Comparison of ENCODE assay signal across 1 cellular context in genomic region chr17:38868968-38869646, GRCh38.
TF ChIP-seq lines count a peak whose summit lies in the region.

No MANE protein-coding gene starts in this region.

TF ChIP-seq in HepG2, 621 proteins besides CTCF, POLR2A, EP300 and RAD21 (continues in another document):
- TF ChIP-seq HIVEP1 (CRISPR knock-in tag; IDR thresholded peaks at IDR 0.05) (peak; percentile 67), ZFP36L1 (CRISPR knock-in tag; IDR thresholded peaks at IDR 0.05) (0 out of 2 replicates have a peak, but pooled peaks have one; percentile 20), ZNF446 (CRISPR knock-in tag; IDR thresholded peaks at IDR 0.05) (peak; percentile 46; the same call in 1 of the 2 replicates), ZNF441 (CRISPR knock-in tag; IDR thresholded peaks at IDR 0.05; ENCODE audit: borderline replicate concordance) (peak; percentile 37; the same call in 1 of the 2 replicates), ZNF556 (CRISPR knock-in tag; IDR thresholded peaks at IDR 0.05; ENCODE audit: borderline replicate concordance) (0 out of 2 replicates have a peak, but pooled peaks have one; percentile 2), ZNF3 (CRISPR knock-in tag; IDR thresholded peaks at IDR 0.05) (0 out of 2 replicates have a peak, but pooled peaks have one; percentile 42), RXRB (CRISPR knock-in tag; IDR thresholded peaks at IDR 0.05; ENCODE audit: borderline replicate concordance) (peak; percentile 70; the same call in 1 of the 2 replicates), SNAPC2 (CRISPR knock-in tag; IDR thresholded peaks at IDR 0.05) (peak; percentile 23; the same call in 1 of the 2 replicates), RERE (CRISPR knock-in tag; IDR thresholded peaks at IDR 0.05; ENCODE audit: low read depth) (no peak), ZNF362 (CRISPR knock-in tag; IDR thresholded peaks at IDR 0.05; ENCODE audit: borderline replicate concordance) (peak; percentile 16; the same call in 1 of the 2 replicates), HMG20A (CRISPR knock-in tag; IDR thresholded peaks at IDR 0.05; ENCODE audit: borderline replicate concordance) (peak; percentile 22; the same call in 1 of the 2 replicates), ZNF136 (CRISPR knock-in tag; IDR thresholded peaks at IDR 0.05; ENCODE audit: low read depth) (peak; percentile 82; the same call in 1 of the 2 replicates), ZNF839 (CRISPR knock-in tag; IDR thresholded peaks at IDR 0.05; ENCODE audit: borderline replicate concordance) (no peak), NCOR1 (IDR thresholded peaks at IDR 0.05; ENCODE audit: borderline replicate concordance, low read length) (peak; percentile 85), ZFP37 (CRISPR knock-in tag; IDR thresholded peaks at IDR 0.05; ENCODE audit: borderline replicate concordance) (peak; percentile 60; the same call in 1 of the 2 replicates), SNAI1 (CRISPR knock-in tag; IDR thresholded peaks at IDR 0.05; ENCODE audit: borderline replicate concordance) (peak; percentile 23; the same call in 1 of the 2 replicates), NCOA1 (CRISPR knock-in tag; IDR thresholded peaks at IDR 0.05) (no peak), NR2F6 (IDR thresholded peaks at IDR 0.05) (peak; percentile 73), NR2F6 (CRISPR knock-in tag; IDR thresholded peaks at IDR 0.05) (peak; percentile 26; the same call in 1 of the 2 replicates), ZNF788 (CRISPR knock-in tag; IDR thresholded peaks at IDR 0.05; ENCODE audit: borderline replicate concordance) (peak; percentile 38; the same call in 1 of the 2 replicates), ZFP62 (CRISPR knock-in tag; IDR thresholded peaks at IDR 0.05) (no peak), ISL2 (CRISPR knock-in tag; IDR thresholded peaks at IDR 0.05) (peak; percentile 19; the same call in 1 of the 2 replicates), ZNF773 (CRISPR knock-in tag; IDR thresholded peaks at IDR 0.05; ENCODE audit: borderline replicate concordance) (no peak), ZNF629 (CRISPR knock-in tag; conservative IDR thresholded peaks at IDR 0.05) (peak; percentile 72), ATF7-NPFF (CRISPR knock-in tag; IDR thresholded peaks at IDR 0.05; ENCODE audit: low read depth) (no peak), MEIS1 (CRISPR knock-in tag; IDR thresholded peaks at IDR 0.05; ENCODE audit: borderline replicate concordance) (0 out of 2 replicates have a peak, but pooled peaks have one; percentile 22), NONO (IDR thresholded peaks at IDR 0.05) (no peak), NONO (CRISPR knock-in tag; conservative IDR thresholded peaks at IDR 0.05) (peak; percentile 83), ZNF205 (CRISPR knock-in tag; IDR thresholded peaks at IDR 0.05) (peak; percentile 62; the same call in 1 of the 2 replicates), ZSCAN20 (CRISPR knock-in tag; IDR thresholded peaks at IDR 0.05; ENCODE audit: borderline replicate concordance) (no peak), POGK (CRISPR knock-in tag; conservative IDR thresholded peaks at IDR 0.05) (no peak), GTF3A (CRISPR knock-in tag; conservative IDR thresholded peaks at IDR 0.05) (peak; percentile 97; the same call in 1 of the 2 replicates), XRCC5 (optimal IDR thresholded peaks at IDR 0.05; ENCODE audit: low read length) (peak; percentile 96), GFI1 (CRISPR knock-in tag; IDR thresholded peaks at IDR 0.05; ENCODE audit: borderline replicate concordance) (0 out of 2 replicates have a peak, but pooled peaks have one; percentile 23), ZFP1 (CRISPR knock-in tag; IDR thresholded peaks at IDR 0.05) (peak; percentile 33), ZNF589 (CRISPR knock-in tag; conservative IDR thresholded peaks at IDR 0.05) (peak; percentile 56; the same call in 1 of the 2 replicates), NFE2L2 (IDR thresholded peaks at IDR 0.05; ENCODE audit: low read length) (peak; percentile 20; the same call in 1 of the 2 replicates), NFYB (CRISPR knock-in tag; IDR thresholded peaks at IDR 0.05) (0 out of 2 replicates have a peak, but pooled peaks have one; percentile 34)
- TF ChIP-seq, protein P1, sequence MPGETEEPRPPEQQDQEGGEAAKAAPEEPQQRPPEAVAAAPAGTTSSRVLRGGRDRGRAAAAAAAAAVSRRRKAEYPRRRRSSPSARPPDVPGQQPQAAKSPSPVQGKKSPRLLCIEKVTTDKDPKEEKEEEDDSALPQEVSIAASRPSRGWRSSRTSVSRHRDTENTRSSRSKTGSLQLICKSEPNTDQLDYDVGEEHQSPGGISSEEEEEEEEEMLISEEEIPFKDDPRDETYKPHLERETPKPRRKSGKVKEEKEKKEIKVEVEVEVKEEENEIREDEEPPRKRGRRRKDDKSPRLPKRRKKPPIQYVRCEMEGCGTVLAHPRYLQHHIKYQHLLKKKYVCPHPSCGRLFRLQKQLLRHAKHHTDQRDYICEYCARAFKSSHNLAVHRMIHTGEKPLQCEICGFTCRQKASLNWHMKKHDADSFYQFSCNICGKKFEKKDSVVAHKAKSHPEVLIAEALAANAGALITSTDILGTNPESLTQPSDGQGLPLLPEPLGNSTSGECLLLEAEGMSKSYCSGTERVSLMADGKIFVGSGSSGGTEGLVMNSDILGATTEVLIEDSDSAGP (CRISPR knock-in tag; IDR thresholded peaks at IDR 0.05; ENCODE audit: borderline replicate concordance) = peak; percentile 58; the same call in 1 of the 2 replicates
- TF ChIP-seq, protein P2, sequence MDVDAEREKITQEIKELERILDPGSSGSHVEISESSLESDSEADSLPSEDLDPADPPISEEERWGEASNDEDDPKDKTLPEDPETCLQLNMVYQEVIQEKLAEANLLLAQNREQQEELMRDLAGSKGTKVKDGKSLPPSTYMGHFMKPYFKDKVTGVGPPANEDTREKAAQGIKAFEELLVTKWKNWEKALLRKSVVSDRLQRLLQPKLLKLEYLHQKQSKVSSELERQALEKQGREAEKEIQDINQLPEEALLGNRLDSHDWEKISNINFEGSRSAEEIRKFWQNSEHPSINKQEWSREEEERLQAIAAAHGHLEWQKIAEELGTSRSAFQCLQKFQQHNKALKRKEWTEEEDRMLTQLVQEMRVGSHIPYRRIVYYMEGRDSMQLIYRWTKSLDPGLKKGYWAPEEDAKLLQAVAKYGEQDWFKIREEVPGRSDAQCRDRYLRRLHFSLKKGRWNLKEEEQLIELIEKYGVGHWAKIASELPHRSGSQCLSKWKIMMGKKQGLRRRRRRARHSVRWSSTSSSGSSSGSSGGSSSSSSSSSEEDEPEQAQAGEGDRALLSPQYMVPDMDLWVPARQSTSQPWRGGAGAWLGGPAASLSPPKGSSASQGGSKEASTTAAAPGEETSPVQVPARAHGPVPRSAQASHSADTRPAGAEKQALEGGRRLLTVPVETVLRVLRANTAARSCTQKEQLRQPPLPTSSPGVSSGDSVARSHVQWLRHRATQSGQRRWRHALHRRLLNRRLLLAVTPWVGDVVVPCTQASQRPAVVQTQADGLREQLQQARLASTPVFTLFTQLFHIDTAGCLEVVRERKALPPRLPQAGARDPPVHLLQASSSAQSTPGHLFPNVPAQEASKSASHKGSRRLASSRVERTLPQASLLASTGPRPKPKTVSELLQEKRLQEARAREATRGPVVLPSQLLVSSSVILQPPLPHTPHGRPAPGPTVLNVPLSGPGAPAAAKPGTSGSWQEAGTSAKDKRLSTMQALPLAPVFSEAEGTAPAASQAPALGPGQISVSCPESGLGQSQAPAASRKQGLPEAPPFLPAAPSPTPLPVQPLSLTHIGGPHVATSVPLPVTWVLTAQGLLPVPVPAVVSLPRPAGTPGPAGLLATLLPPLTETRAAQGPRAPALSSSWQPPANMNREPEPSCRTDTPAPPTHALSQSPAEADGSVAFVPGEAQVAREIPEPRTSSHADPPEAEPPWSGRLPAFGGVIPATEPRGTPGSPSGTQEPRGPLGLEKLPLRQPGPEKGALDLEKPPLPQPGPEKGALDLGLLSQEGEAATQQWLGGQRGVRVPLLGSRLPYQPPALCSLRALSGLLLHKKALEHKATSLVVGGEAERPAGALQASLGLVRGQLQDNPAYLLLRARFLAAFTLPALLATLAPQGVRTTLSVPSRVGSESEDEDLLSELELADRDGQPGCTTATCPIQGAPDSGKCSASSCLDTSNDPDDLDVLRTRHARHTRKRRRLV (CRISPR knock-in tag; IDR thresholded peaks at IDR 0.05) = 0 out of 2 replicates have a peak, but pooled peaks have one; percentile 2
- TF ChIP-seq, protein P3, sequence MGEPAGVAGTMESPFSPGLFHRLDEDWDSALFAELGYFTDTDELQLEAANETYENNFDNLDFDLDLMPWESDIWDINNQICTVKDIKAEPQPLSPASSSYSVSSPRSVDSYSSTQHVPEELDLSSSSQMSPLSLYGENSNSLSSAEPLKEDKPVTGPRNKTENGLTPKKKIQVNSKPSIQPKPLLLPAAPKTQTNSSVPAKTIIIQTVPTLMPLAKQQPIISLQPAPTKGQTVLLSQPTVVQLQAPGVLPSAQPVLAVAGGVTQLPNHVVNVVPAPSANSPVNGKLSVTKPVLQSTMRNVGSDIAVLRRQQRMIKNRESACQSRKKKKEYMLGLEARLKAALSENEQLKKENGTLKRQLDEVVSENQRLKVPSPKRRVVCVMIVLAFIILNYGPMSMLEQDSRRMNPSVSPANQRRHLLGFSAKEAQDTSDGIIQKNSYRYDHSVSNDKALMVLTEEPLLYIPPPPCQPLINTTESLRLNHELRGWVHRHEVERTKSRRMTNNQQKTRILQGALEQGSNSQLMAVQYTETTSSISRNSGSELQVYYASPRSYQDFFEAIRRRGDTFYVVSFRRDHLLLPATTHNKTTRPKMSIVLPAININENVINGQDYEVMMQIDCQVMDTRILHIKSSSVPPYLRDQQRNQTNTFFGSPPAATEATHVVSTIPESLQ (CRISPR knock-in tag; conservative IDR thresholded peaks at IDR 0.05) = 0 out of 2 replicates have a peak, but pooled peaks have one; percentile 82
- TF ChIP-seq, protein P4, sequence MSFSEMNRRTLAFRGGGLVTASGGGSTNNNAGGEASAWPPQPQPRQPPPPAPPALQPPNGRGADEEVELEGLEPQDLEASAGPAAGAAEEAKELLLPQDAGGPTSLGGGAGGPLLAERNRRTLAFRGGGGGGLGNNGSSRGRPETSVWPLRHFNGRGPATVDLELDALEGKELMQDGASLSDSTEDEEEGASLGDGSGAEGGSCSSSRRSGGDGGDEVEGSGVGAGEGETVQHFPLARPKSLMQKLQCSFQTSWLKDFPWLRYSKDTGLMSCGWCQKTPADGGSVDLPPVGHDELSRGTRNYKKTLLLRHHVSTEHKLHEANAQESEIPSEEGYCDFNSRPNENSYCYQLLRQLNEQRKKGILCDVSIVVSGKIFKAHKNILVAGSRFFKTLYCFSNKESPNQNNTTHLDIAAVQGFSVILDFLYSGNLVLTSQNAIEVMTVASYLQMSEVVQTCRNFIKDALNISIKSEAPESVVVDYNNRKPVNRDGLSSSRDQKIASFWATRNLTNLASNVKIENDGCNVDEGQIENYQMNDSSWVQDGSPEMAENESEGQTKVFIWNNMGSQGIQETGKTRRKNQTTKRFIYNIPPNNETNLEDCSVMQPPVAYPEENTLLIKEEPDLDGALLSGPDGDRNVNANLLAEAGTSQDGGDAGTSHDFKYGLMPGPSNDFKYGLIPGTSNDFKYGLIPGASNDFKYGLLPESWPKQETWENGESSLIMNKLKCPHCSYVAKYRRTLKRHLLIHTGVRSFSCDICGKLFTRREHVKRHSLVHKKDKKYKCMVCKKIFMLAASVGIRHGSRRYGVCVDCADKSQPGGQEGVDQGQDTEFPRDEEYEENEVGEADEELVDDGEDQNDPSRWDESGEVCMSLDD (CRISPR knock-in tag; IDR thresholded peaks at IDR 0.05; ENCODE audit: borderline replicate concordance) = peak; percentile 65; the same call in 1 of the 2 replicates
